ENCODE assay signal across 15 cellular contexts in genomic region chr18:11498821-11499220, GRCh38.
"Had no signal": no experiment of that assay in that cellular context is flagged by ENCODE, and none has a peak within 500 bp of the region (broad histone marks: within the 10 kb centered on the region; RNA-seq: fewer than 3 reads in every experiment).

No MANE protein-coding gene starts in this region.

- FAIRE-seq: colon, islet of Langerhans had no signal

- H3K27me3 ChIP-seq: ascending aorta, gastroesophageal sphincter, ovary, sigmoid colon, upper lobe of left lung had no signal

- H3K27ac ChIP-seq: ascending aorta, cardiac muscle cell, gastroesophageal sphincter, ovary, sigmoid colon, upper lobe of left lung, WERI-Rb-1 had no signal

- H3K4me1 ChIP-seq: ascending aorta, upper lobe of left lung had no signal

- H3K4me3 ChIP-seq: ascending aorta, cardiac muscle cell, gastroesophageal sphincter, ovary, sigmoid colon, upper lobe of left lung had no signal

- DNase-seq: activated CD4-positive, alpha-beta T cell treated with anti-CD3 and anti-CD28 coated beads, Interleukin-2, amount 50 U/mL, for 48 hours; activated naive CD4-positive, alpha-beta T cell treated with Interleukin-2 at 50 U/mL for 16 hours; ovary; sigmoid colon; stimulated activated CD4-positive, alpha-beta T cell treated with anti-CD3 and anti-CD28 coated beads, Interleukin-1b, Interleukin-23, amount 100 ng/mL, for 48 hours; stimulated activated naive CD8-positive, alpha-beta T cell treated with anti-CD3 and anti-CD28 coated beads, Interleukin-15, amount 100 ng/mL, for 72 hours; upper lobe of left lung; WERI-Rb-1 had no signal

- H3K36me3 ChIP-seq: ascending aorta, cardiac muscle cell, gastroesophageal sphincter, ovary, sigmoid colon, upper lobe of left lung, WERI-Rb-1 had no signal

- H3K9me3 ChIP-seq: ascending aorta, gastroesophageal sphincter, ovary, sigmoid colon, upper lobe of left lung had no signal

- ATAC-seq: activated T-helper 17 cell treated with anti-CD3 and anti-CD28 coated beads, Interleukin-2, amount 50 U/mL, for 72 hours; gastroesophageal sphincter; left lobe of liver; stimulated activated naive CD8-positive, alpha-beta T cell treated with anti-CD3 and anti-CD28 coated beads, Interleukin-15, amount 100 ng/mL, for 72 hours had no signal
